ENCODE assay signal across 14 cellular contexts in the genomic region with DNA sequence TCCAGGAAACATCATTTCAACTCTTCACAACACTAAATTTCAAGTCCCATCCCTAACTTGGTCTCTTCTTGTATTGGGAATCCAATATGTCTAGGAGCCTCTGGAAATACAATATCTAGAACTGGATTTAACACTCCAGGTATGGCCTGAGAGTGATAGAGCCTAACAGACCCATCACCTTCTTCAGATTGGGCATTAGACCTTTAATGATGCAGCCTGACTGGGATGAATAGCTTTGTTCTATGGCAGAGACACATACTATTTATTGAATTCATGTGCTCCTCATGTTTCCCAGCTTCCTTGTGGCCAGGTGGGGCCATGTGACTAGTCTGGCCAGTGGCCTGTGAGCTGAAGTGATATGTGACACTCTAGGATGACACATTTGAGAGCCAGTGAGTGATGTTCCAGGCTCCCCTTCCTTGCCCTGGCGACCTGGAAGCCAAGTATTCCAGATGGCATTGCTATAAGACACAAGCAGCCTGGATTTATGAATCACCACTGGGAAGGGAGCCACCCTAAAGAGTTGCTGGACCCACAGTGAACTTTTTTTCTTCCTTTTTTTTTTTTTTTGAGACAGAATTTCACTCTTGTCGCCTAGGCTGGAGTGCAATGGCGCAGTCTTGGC. TPM values are rescaled to one million over a fixed set of nuclear protein-coding genes. Genes with fewer than 3 reads are reported as not detected.
A peak's percentile ranks its signal among the peaks of the same experiment; 100 is the strongest.
DNase-seq lines count a peak whose midpoint lies in the region; ATAC-seq lines count a peak whose summit lies in the region.
"Had no signal": no experiment of that assay in that cellular context is flagged by ENCODE, and none has a peak within 500 bp of the region (broad histone marks: within the 10 kb centered on the region; RNA-seq: fewer than 3 reads in every experiment).

No MANE protein-coding gene starts in this region.

- H3K36me3 ChIP-seq in GM23248 (ENCODE audit: low read depth) (no peaks in the 10 kb centered on the region), Karpas-422 (ENCODE audit: insufficient read depth, low read length) (no peaks in the 10 kb centered on the region)

- no peak overlapping the region for H3K4me3 ChIP-seq in GM23248
- no peak overlapping the region for H3K4me3 ChIP-seq in Karpas-422 (ENCODE audit: low read length)

- in situ Hi-C loops in GM23248 (cut with MboI) = no loop called here

- H3K79me2 ChIP-seq in GM23248 (ENCODE audit: insufficient read depth) = no peaks in the 10 kb centered on the region
- no peaks in the 10 kb centered on the region for H3K79me2 ChIP-seq in Karpas-422 (ENCODE audit: low read length)

- H3K9ac ChIP-seq in GM23248 (no peak overlapping the region), Karpas-422 (ENCODE audit: low read length) (no peak overlapping the region)

- no peaks in the 10 kb centered on the region for H3F3A ChIP-seq in GM23248 (ENCODE audit: insufficient read depth)

- no peak for ATAC-seq in GM21360 (IDR thresholded peaks at IDR 0.05; ENCODE audit: unreplicated experiment)

- H3K4me1 ChIP-seq in GM23248 (ENCODE audit: insufficient read depth) (no peaks in the 10 kb centered on the region), Karpas-422 (ENCODE audit: low read length) (no peaks in the 10 kb centered on the region)

- 8 to 20% methylated on average over 3 of the region's 3 CpGs for WGBS in GM23248 (ENCODE audit: low coverage in 1 of 2, low lambda C conversion rate in 2 of 2, missing lambda C conversion rate in 2 of 2), 2 experiments

- H3K4me2 ChIP-seq in GM23248 (ENCODE audit: unreplicated experiment) (no peak overlapping the region), Karpas-422 (ENCODE audit: low read depth, low read length, poor library complexity, severe bottlenecking) (no peak overlapping the region)

- H3K9me2 ChIP-seq in GM23248 (ENCODE audit: insufficient read depth) (no peaks in the 10 kb centered on the region), Karpas-422 (replicated peaks; ENCODE audit: insufficient read depth, low read length) (no peaks in the 10 kb centered on the region)

- no peak overlapping the region for H2AFZ ChIP-seq in GM23248
- H2AFZ ChIP-seq in Karpas-422 (ENCODE audit: low read length) = no peak overlapping the region

- H4K20me1 ChIP-seq in GM23248 (ENCODE audit: insufficient read depth) (no peaks in the 10 kb centered on the region), Karpas-422 (ENCODE audit: insufficient read depth, low read depth, low read length) (no peaks in the 10 kb centered on the region)

- H3K27ac ChIP-seq in GM23248 (no peak overlapping the region), Karpas-422 (ENCODE audit: low read length) (no peak overlapping the region)

- no peaks in the 10 kb centered on the region for H3K9me3 ChIP-seq in GM23248 (ENCODE audit: low read depth)
- no peaks in the 10 kb centered on the region for H3K9me3 ChIP-seq in Karpas-422 (ENCODE audit: low read length)

- H3K27me3 ChIP-seq in GM23248 (replicated peaks; ENCODE audit: insufficient read depth) (peaks cover 25% of the 10 kb centered on the region), Karpas-422 (ENCODE audit: low read length) (no peaks in the 10 kb centered on the region)

- peak; percentile 39 for DNase-seq in AG08395 (ENCODE audit: low spot score)
- DNase-seq in GM23248 = peak; percentile 43
- peak; percentile 90 for DNase-seq in NCI-H446 treated with DMSO at 0.1 percent for 48 hours (lab: John Stamatoyannopoulos, UW)
- DNase-seq in fibroblast of peridontal ligament (ENCODE audit: extremely low read depth) = peak; percentile 27
- DNase-seq in Karpas-422 = no peak
- no peak for DNase-seq in HK-2 (ENCODE audit: unreplicated experiment)
- no peak for DNase-seq in activated CD4-positive, CD25-positive, alpha-beta regulatory T cell (lab: John Stamatoyannopoulos, UW)
- DNase-seq: COR-L47, NCI-H1105 treated with DMSO at 0.1 percent for 48 hours, NCI-H1694 treated with DMSO at 0.1 percent for 48 hours, NCI-H748 treated with DMSO at 0.1 percent for 48 hours, OCI-M1 had no signal

RNA-seq across cellular contexts. Expression of a gene that starts 31.0 kb away (rescaled TPM):
- not detected in 2 replicates for total RNA-seq in GM23248 (2014; rRNA removed; shearing (Covaris generic))
- not detected in 2 replicates for polyA plus RNA-seq in GM23248 (2016; fragmentation: Nextera tagmentation; extraction: Ambion mirVana)
- 0.07 TPM in 1 of 2 replicates, not detected in the other for total RNA-seq in Karpas-422 (2014; rRNA removed; shearing (Covaris generic); ENCODE audit: low replicate concordance)
- total RNA-seq: NCI-H460 had no signal

Comparison
In these comparisons a context has a peak if more than half of its experiments do, and no peak if none do; other contexts are left out.
1. DNase-seq: peak in AG08395 (single experiment), GM23248 (single experiment), NCI-H446 treated with DMSO at 0.1 percent for 48 hours (single experiment) and fibroblast of peridontal ligament (single experiment); none in Karpas-422 (single experiment), HK-2 (single experiment) and activated CD4-positive, CD25-positive, alpha-beta regulatory T cell (0 of 4).